1 cellular context compared by ENCODE assay signal in the genomic region with DNA sequence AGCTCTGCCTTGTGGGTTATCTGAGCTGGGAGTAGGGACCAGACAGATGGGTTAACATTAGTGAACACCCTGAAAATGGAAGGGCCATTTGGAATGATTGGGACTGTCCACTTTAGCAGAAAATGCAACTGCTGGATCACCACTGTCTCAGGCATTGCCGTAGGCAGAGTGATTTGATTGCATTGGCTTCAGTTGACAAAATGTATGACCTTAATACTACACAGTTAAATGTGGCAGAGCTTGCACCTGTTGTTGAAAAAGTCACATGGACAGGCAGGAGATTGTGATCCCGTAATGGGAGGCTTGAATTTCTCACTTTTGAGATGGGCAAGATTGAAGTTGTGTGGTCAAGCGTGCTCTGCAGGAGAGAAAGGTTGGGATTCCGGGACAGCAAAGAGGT.
TF ChIP-seq lines count a peak whose summit lies in the region.

No MANE protein-coding gene starts in this region.

TF ChIP-seq in IMR-90, 13 proteins besides CTCF, POLR2A, EP300 and RAD21 (continued from another document):
- no peak for TF ChIP-seq SMC3 (IDR thresholded peaks at IDR 0.05; ENCODE audit: low read depth, low read length)
